12 cellular contexts compared by ENCODE assay signal in the genomic region with DNA sequence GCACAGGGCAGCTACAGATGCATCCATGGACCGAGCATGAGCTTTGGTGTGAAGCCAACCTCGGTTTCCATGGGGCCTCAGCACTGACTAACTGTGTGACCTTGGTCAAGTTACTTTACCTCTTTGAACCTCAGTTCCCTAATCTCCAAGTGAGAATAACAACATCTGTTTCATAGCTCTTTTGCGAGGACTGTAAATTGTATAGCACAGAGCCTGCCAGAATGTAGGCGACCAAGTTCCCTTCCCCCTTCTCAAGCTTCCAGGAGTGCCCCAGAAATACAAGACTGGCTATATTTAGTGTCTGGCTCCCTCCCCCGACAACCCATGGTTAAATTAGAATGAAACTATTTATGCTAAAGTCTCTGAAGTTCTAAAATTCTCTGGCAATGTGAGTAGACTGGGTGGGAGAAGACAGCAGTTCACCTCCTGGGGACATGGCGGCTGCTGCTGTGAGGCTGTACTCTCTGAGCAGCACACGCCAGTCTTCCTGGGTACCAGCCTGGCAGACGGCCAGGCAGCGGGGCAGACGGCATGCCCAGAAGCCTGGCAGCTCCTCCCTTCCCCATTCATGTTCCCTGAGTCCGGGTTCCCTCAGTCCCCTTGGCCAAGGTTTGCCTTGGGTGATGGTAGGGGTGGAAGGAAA. TPM values are rescaled to one million over a fixed set of nuclear protein-coding genes. Genes with fewer than 3 reads are reported as not detected.
DNase-seq lines count a peak whose midpoint lies in the region; ATAC-seq and TF ChIP-seq lines count a peak whose summit lies in the region.
"Had no signal": no experiment of that assay in that cellular context is flagged by ENCODE, and none has a peak within 500 bp of the region (broad histone marks: within the 10 kb centered on the region; RNA-seq: fewer than 3 reads in every experiment).

No MANE protein-coding gene starts in this region.

- H3K27ac ChIP-seq in coronary artery (peak overlapping the region; percentile 52 to 85), neuronal stem cell (replicated peaks; ENCODE audit: low read length) (no peak overlapping the region)

- H3K9ac ChIP-seq in neuronal stem cell (ENCODE audit: low read depth, low read length, poor library complexity), result peak overlapping the region; percentile 9

- H3K4me3 Mint-ChIP-seq in CD14-positive monocyte (no peak overlapping the region), T-helper 17 cell (no peak overlapping the region)
- H3K4me3 Mint-ChIP-seq: naive B cell had no signal

- peaks cover 0 to 32% (median 2%) of the 10 kb centered on the region in 3 experiments for H3K27me3 ChIP-seq in neuronal stem cell (ENCODE audit: control insufficient read depth in 3 of 3, insufficient read depth in 3 of 3, low read depth in 1 of 3, low read length in 3 of 3)

- no peak overlapping the region for H2BK15ac ChIP-seq in neuronal stem cell (ENCODE audit: low read length)

- H3K27ac Mint-ChIP-seq in CD14-positive monocyte (peak overlapping the region in 4 of 7 donors; percentile 54 to 71 (median 58)), T-helper 17 cell (no peak overlapping the region)

- no peak overlapping the region for H3K4me2 ChIP-seq in neuronal stem cell (ENCODE audit: insufficient read depth, low read length, poor library complexity, severe bottlenecking)

- H2AFZ ChIP-seq in neuronal stem cell (ENCODE audit: low read length), result no peak overlapping the region
- H2AFZ ChIP-seq: PC-9 had no signal

- intact Hi-C loops in CD14-positive monocyte (cut with micrococcal nuclease), result no loop called here

- no peaks in the 10 kb centered on the region for H3K4me1 ChIP-seq in neuronal stem cell (ENCODE audit: control insufficient read depth in 2 of 2, insufficient read depth in 1 of 2, low read depth in 1 of 2, low read length in 2 of 2)

- no peak overlapping the region for H2BK5ac ChIP-seq in neuronal stem cell (ENCODE audit: low read length)

- no peaks in the 10 kb centered on the region for H3K79me1 ChIP-seq in neuronal stem cell (ENCODE audit: low read depth, low read length)

- no peak overlapping the region for H3K4ac ChIP-seq in neuronal stem cell (ENCODE audit: low read length)

- peaks cover 38% of the 10 kb centered on the region for H3K4me1 Mint-ChIP-seq in CD14-positive monocyte
- peaks cover 8% of the 10 kb centered on the region for H3K4me1 Mint-ChIP-seq in T-helper 17 cell

- peaks cover 0 to 6% of the 10 kb centered on the region in 2 donors for H3K36me3 Mint-ChIP-seq in CD14-positive monocyte
- no peaks in the 10 kb centered on the region for H3K36me3 Mint-ChIP-seq in T-helper 17 cell (ENCODE audit: low read depth)
- H3K36me3 Mint-ChIP-seq: naive B cell had no signal

- no CpG with 5 or more reads among the region's 11 CpGs for whole genome bisulfite sequencing in neuronal stem cell (ENCODE audit: extremely low coverage in 2 of 2, insufficient read length in 2 of 2, insufficient replicate concordance in 1 of 2), 2 donors

- peak overlapping the region; percentile 16 for H3K23ac ChIP-seq in neuronal stem cell (ENCODE audit: low read depth, low read length, poor library complexity)

- H3K9me3 ChIP-seq in neuronal stem cell (replicated peaks in 1 of 2; ENCODE audit: control insufficient read depth in 2 of 2, insufficient read depth in 1 of 2, low read depth in 1 of 2, low read length in 2 of 2) (no peaks in the 10 kb centered on the region), T-helper 17 cell (ENCODE audit: control insufficient read depth, low read length, poor library complexity, severe bottlenecking) (no peaks in the 10 kb centered on the region)
- H3K9me3 ChIP-seq: Caco-2 had no signal

- no peak overlapping the region for H2AK5ac ChIP-seq in neuronal stem cell (ENCODE audit: low read depth, low read length)

- H3K18ac ChIP-seq in neuronal stem cell (ENCODE audit: low read length), result peak overlapping the region; percentile 62

- H2BK120ac ChIP-seq in neuronal stem cell (ENCODE audit: low read depth, low read length), result no peak overlapping the region

- H4K91ac ChIP-seq in neuronal stem cell (ENCODE audit: low read depth, low read length, poor library complexity), result no peak overlapping the region

- peaks cover 0 to 5% (median 1%) of the 10 kb centered on the region in 3 donors for H3K27me3 Mint-ChIP-seq in CD14-positive monocyte (ENCODE audit: low read depth in 3 of 3)
- peaks cover 10% of the 10 kb centered on the region for H3K27me3 Mint-ChIP-seq in T-helper 17 cell
- H3K27me3 Mint-ChIP-seq: naive B cell had no signal

- no peak overlapping the region for H4K8ac ChIP-seq in neuronal stem cell (ENCODE audit: low read depth, low read length)

- peak overlapping the region; percentile 27 for H3K4me3 ChIP-seq in coronary artery
- peak overlapping the region in 1 of 2 donors; percentile 66 for H3K4me3 ChIP-seq in neuronal stem cell (ENCODE audit: low read length in 2 of 2)
- H3K4me3 ChIP-seq: PC-9 had no signal

- H2BK12ac ChIP-seq in neuronal stem cell (ENCODE audit: low read length), result no peak overlapping the region

- DNase-seq in CD14-positive monocyte (ENCODE audit: low spot score) (no peak), NCI-H1694 (lab: John Stamatoyannopoulos, UW) (peak; percentile 85), coronary artery (ENCODE audit: low spot score) (peak; percentile 78), neuronal stem cell (ENCODE audit: low spot score) (no peak), T-helper 17 cell (no peak), SW 1271 (lab: John Stamatoyannopoulos, UW) (no peak)
- DNase-seq in activated CD4-positive, alpha-beta T cell treated with anti-CD3 and anti-CD28 coated beads for 48 hours, result no peak
- DNase-seq: Caco-2; naive B cell; stimulated activated CD4-positive, alpha-beta T cell treated with anti-CD3 and anti-CD28 coated beads, Interleukin-2, amount 100 ng/mL, for 24 hours had no signal

- no peak overlapping the region for H3K14ac ChIP-seq in neuronal stem cell (ENCODE audit: low read length)

- peaks cover 0 to 2% (median 0%) of the 10 kb centered on the region in 7 donors for H3K9me3 Mint-ChIP-seq in CD14-positive monocyte
- H3K9me3 Mint-ChIP-seq: naive B cell had no signal

- TF ChIP-seq CTCF in CD14-positive monocyte (IDR thresholded peaks at IDR 0.05) (no peak), coronary artery (IDR thresholded peaks at IDR 0.05) (no peak)

- ATAC-seq in T-helper 17 cell, result no peak
- ATAC-seq in HG03520 (IDR thresholded peaks at IDR 0.05; ENCODE audit: unreplicated experiment), result no peak

- H3K36me3 ChIP-seq in neuronal stem cell (replicated peaks in 1 of 2; ENCODE audit: control insufficient read depth in 2 of 2, insufficient read depth in 2 of 2, low read length in 2 of 2), result no peaks in the 10 kb centered on the region

RNA-seq across cellular contexts. Expression of gene TMED10, which starts 22.0 kb away (rescaled TPM):
- 100 to 1,000 TPM; 233 to 243 TPM for polyA plus RNA-seq in CD14-positive monocyte
- polyA plus RNA-seq in neuronal stem cell (2013, experiment 1 of 2), result 134 TPM
- polyA plus RNA-seq in neuronal stem cell (2013, experiment 2 of 2), result 130 TPM
- 100 to 1,000 TPM; 190 to 195 TPM for total RNA-seq in T-helper 17 cell

Comparison
In these comparisons a context has a peak if more than half of its experiments do, and no peak if none do; other contexts are left out.
1. DNase-seq: peak in NCI-H1694 (single experiment) and coronary artery (single experiment); none in CD14-positive monocyte (single experiment), neuronal stem cell (single experiment), activated CD4-positive, alpha-beta T cell treated with anti-CD3 and anti-CD28 coated beads for 48 hours (single experiment), T-helper 17 cell (0 of 3) and SW 1271 (0 of 2).